16 cellular contexts compared by ENCODE assay signal in genomic region chr11:122698390-122698789, GRCh38. TPM values are rescaled to one million over a fixed set of nuclear protein-coding genes. Genes with fewer than 3 reads are reported as not detected.
DNase-seq lines count a peak whose midpoint lies in the region; ATAC-seq and TF ChIP-seq lines count a peak whose summit lies in the region.
"Had no signal": no experiment of that assay in that cellular context is flagged by ENCODE, and none has a peak within 500 bp of the region (broad histone marks: within the 10 kb centered on the region; RNA-seq: fewer than 3 reads in every experiment).

No MANE protein-coding gene starts in this region.

- ATAC-seq in activated T-cell treated with anti-CD3 and anti-CD28 coated beads, Interleukin-2, amount 50 U/mL, for 72 hours (replicated peaks in 1 of 2): no peak
- ATAC-seq in GM18502 (IDR thresholded peaks at IDR 0.05; ENCODE audit: poor library complexity, unreplicated experiment): no peak

- no peak overlapping the region for H3K9ac ChIP-seq in MM.1S (ENCODE audit: low read length)
- H3K9ac ChIP-seq: neural progenitor cell had no signal

- WGBS in spleen, 5 donors: 75 to 82% (median 80%) methylated on average over 3 of the region's 3 CpGs

- H3K27ac Mint-ChIP-seq in activated T-cell treated with anti-CD3 and anti-CD28 coated beads, Interleukin-2, amount 50 U/mL, for 72 hours: no peak overlapping the region
- peak overlapping the region; percentile 41 for H3K27ac Mint-ChIP-seq in activated T-helper 2 cell treated with anti-CD3 and anti-CD28 coated beads, Interferon-gamma antibody, Interleukin-2, Interleukin-4, amounts not matched to agents 10 μg/mL and 5 μg/mL and 100 μg/mL, durations not matched to agents 14 hours and 24 hours and 36 hours
- H3K27ac Mint-ChIP-seq: neural progenitor cell had no signal

- 0 out of 2 replicates have a peak, but pooled peaks cover 2% of the 10 kb centered on the region for H3F3A ChIP-seq in MM.1S (ENCODE audit: insufficient read depth, low read length)

- H3K4me1 ChIP-seq in MM.1S (ENCODE audit: low read length): peaks cover 15% of the 10 kb centered on the region
- H3K4me1 ChIP-seq in spleen: peaks cover 34 to 89% (median 67%) of the 10 kb centered on the region in 6 donors
- H3K4me1 ChIP-seq: neural progenitor cell had no signal

- TF ChIP-seq CTCF in MM.1S (IDR thresholded peaks at IDR 0.05; ENCODE audit: low read length) (no peak), spleen (IDR thresholded peaks at IDR 0.05 in 8 of 11, conservative IDR thresholded peaks at IDR 0.05 in 3 of 11) (no peak)

- H3K27me3 ChIP-seq in MM.1S (replicated peaks; ENCODE audit: insufficient read depth, low read length) (no peaks in the 10 kb centered on the region), spleen (replicated peaks in 1 of 7) (no peaks in the 10 kb centered on the region)
- H3K27me3 ChIP-seq: neural progenitor cell had no signal

- H3K4me3 ChIP-seq in MM.1S (ENCODE audit: low read length) (no peak overlapping the region), spleen (peak overlapping the region in 1 of 8 donors; percentile 45)
- H3K4me3 ChIP-seq: HAP-1, neural progenitor cell had no signal

- no peaks in the 10 kb centered on the region for H3K79me2 ChIP-seq in MM.1S (ENCODE audit: low read length)

- no peak overlapping the region for H2AFZ ChIP-seq in MM.1S (ENCODE audit: low read length)
- H2AFZ ChIP-seq: neural progenitor cell had no signal

- H3K4me2 ChIP-seq in MM.1S (ENCODE audit: low read depth, low read length): 0 out of 2 replicates have a peak overlapping the region, but pooled peaks have one; percentile 32
- H3K4me2 ChIP-seq: neural progenitor cell had no signal

- peaks cover 0 to 3% of the 10 kb centered on the region in 2 donors for H3K36me3 Mint-ChIP-seq in activated T-cell treated with anti-CD3 and anti-CD28 coated beads, Interleukin-2, amount 50 U/mL, for 72 hours (ENCODE audit: insufficient read depth in 2 of 2)
- H3K36me3 Mint-ChIP-seq in activated T-helper 2 cell treated with anti-CD3 and anti-CD28 coated beads, Interferon-gamma antibody, Interleukin-2, Interleukin-4, amounts not matched to agents 10 μg/mL and 5 μg/mL and 100 μg/mL, durations not matched to agents 14 hours and 24 hours and 36 hours (ENCODE audit: low read depth): peaks cover 8% of the 10 kb centered on the region

- no peak overlapping the region for H3K27ac ChIP-seq in MM.1S (ENCODE audit: low read length)
- peak overlapping the region; percentile 10 to 88 (median 78) for H3K27ac ChIP-seq in spleen
- H3K27ac ChIP-seq: neural progenitor cell had no signal

- TF ChIP-seq POLR2A in spleen (IDR thresholded peaks at IDR 0.05): no peak

- H3K4me1 Mint-ChIP-seq in activated T-cell treated with anti-CD3 and anti-CD28 coated beads, Interleukin-2, amount 50 U/mL, for 72 hours (ENCODE audit: low read depth): peaks cover 85% of the 10 kb centered on the region
- H3K4me1 Mint-ChIP-seq in activated T-helper 2 cell treated with anti-CD3 and anti-CD28 coated beads, Interferon-gamma antibody, Interleukin-2, Interleukin-4, amounts not matched to agents 10 μg/mL and 5 μg/mL and 100 μg/mL, durations not matched to agents 14 hours and 24 hours and 36 hours (ENCODE audit: low read depth): peaks cover 49% of the 10 kb centered on the region

- intact Hi-C loops in activated T-helper 2 cell treated with anti-CD3 and anti-CD28 coated beads, Interferon-gamma antibody, Interleukin-2, Interleukin-4, amounts not matched to agents 10 μg/mL and 5 μg/mL and 100 μg/mL, durations not matched to agents 14 hours and 24 hours and 36 hours (cut with micrococcal nuclease): no loop called here
- intact Hi-C loops in spleen (cut with DNase I; ENCODE audit: low total_unique reads): no loop called here

- H3K9me3 ChIP-seq in MM.1S (replicated peaks; ENCODE audit: insufficient read depth, low read length) (no peaks in the 10 kb centered on the region), spleen (no peaks in the 10 kb centered on the region)
- H3K9me3 ChIP-seq: HAP-1 had no signal

- H4K20me1 ChIP-seq in MM.1S (ENCODE audit: insufficient read depth, low read length): no peaks in the 10 kb centered on the region

- H3K36me3 ChIP-seq in MM.1S (replicated peaks; ENCODE audit: insufficient read depth, low read length): no peaks in the 10 kb centered on the region
- H3K36me3 ChIP-seq in spleen: peaks cover 0 to 11% (median 0%) of the 10 kb centered on the region in 6 donors
- H3K36me3 ChIP-seq: HAP-1, neural progenitor cell had no signal

- no peak for DNase-seq in activated T-cell treated with anti-CD3 and anti-CD28 coated beads, Interleukin-2, amount 50 U/mL, for 72 hours
- no peak for DNase-seq in activated T-cell treated with anti-CD3 and anti-CD28 coated beads, Interleukin-2, amount 50 U/mL, for 1 hour
- DNase-seq in MM.1S (no peak), spleen (no peak), NCI-H510A (lab: John Stamatoyannopoulos, UW) (no peak)
- no peak for DNase-seq in activated T-helper 2 cell treated with anti-CD3 and anti-CD28 coated beads, Interferon-gamma antibody, Interleukin-2, Interleukin-4, amounts not matched to agents 10 μg/mL and 5 μg/mL and 100 μg/mL, durations not matched to agents 14 hours and 24 hours and 36 hours (ENCODE audit: low spot score)
- DNase-seq in activated CD4-positive, CD25-positive, alpha-beta regulatory T cell treated with anti-CD3 and anti-CD28 coated beads, Interleukin-2, amount 50 U/mL, for 72 hours: no peak
- DNase-seq: ACHN, Calu3, mammary epithelial cell, NCI-H187, NCI-H446 treated with DMSO at 0.1 percent for 48 hours had no signal

- H3K27me3 Mint-ChIP-seq in activated T-cell treated with anti-CD3 and anti-CD28 coated beads, Interleukin-2, amount 50 U/mL, for 72 hours (ENCODE audit: low read depth): no peaks in the 10 kb centered on the region
- H3K27me3 Mint-ChIP-seq in activated T-helper 2 cell treated with anti-CD3 and anti-CD28 coated beads, Interferon-gamma antibody, Interleukin-2, Interleukin-4, amounts not matched to agents 10 μg/mL and 5 μg/mL and 100 μg/mL, durations not matched to agents 14 hours and 24 hours and 36 hours (ENCODE audit: low read depth): no peaks in the 10 kb centered on the region

- H3K9me2 ChIP-seq in MM.1S (replicated peaks; ENCODE audit: insufficient read depth, low read length): no peaks in the 10 kb centered on the region

- H3K9me3 Mint-ChIP-seq in activated T-cell treated with anti-CD3 and anti-CD28 coated beads, Interleukin-2, amount 50 U/mL, for 72 hours: no peaks in the 10 kb centered on the region
- no peaks in the 10 kb centered on the region for H3K9me3 Mint-ChIP-seq in activated T-helper 2 cell treated with anti-CD3 and anti-CD28 coated beads, Interferon-gamma antibody, Interleukin-2, Interleukin-4, amounts not matched to agents 10 μg/mL and 5 μg/mL and 100 μg/mL, durations not matched to agents 14 hours and 24 hours and 36 hours
- H3K9me3 Mint-ChIP-seq: activated naive CD4-positive, alpha-beta T cell treated with anti-CD3 and anti-CD28 coated beads, Interleukin-2, amount 50 U/mL, for 72 hours; neural progenitor cell had no signal

- peak overlapping the region; percentile 60 to 78 for H3K4me3 Mint-ChIP-seq in activated T-cell treated with anti-CD3 and anti-CD28 coated beads, Interleukin-2, amount 50 U/mL, for 72 hours
- peak overlapping the region; percentile 68 for H3K4me3 Mint-ChIP-seq in activated T-helper 2 cell treated with anti-CD3 and anti-CD28 coated beads, Interferon-gamma antibody, Interleukin-2, Interleukin-4, amounts not matched to agents 10 μg/mL and 5 μg/mL and 100 μg/mL, durations not matched to agents 14 hours and 24 hours and 36 hours (ENCODE audit: low read depth)
- H3K4me3 Mint-ChIP-seq: neural progenitor cell had no signal

RNA-seq across cellular contexts. Expression of gene UBASH3B, which starts 42.9 kb away (rescaled TPM):
- 10 to 100 TPM in 1 of 2 donors, 1 to 10 TPM in 1; 6.9 to 18.5 TPM for total RNA-seq in activated T-cell treated with anti-CD3 and anti-CD28 coated beads, Interleukin-2, amount 50 U/mL, for 72 hours
- 19.3 and 20.1 TPM in 2 replicates for total RNA-seq in activated T-helper 2 cell treated with anti-CD3 and anti-CD28 coated beads, Interferon-gamma antibody, Interleukin-2, Interleukin-4, amounts not matched to agents 10 μg/mL and 5 μg/mL and 100 μg/mL, durations not matched to agents 14 hours and 24 hours and 36 hours
- 100 to 1,000 TPM in 4 of 7 donors, 10 to 100 TPM in 3; 68.2 to 190 (median 156) TPM for total RNA-seq in spleen
- polyA plus RNA-seq in spleen: 10 to 100 TPM in 1 of 3 donors, 1 to 10 TPM in 2; 4.4 to 17.8 (median 6.7) TPM
